In the genomic region with DNA sequence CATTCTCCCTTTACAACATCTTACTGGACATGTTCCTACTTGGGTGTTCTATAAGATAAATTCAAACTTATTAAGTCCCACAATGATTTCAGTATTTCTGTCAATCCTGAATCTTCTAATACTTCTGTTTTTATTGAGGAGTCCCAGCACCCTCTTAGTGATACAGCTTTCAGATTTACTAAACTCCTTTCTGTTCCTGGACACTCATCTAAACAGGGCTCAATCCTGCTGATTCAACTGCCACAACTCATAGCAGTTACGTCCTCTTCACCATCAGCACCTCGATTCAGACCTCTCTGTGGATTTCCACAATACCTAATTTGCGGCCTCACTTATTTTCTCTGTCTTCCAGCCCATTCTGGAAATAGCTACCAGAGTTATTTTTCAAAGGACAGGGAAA, we compare ENCODE assay signal across 26 cellular contexts.
"Had no signal": no experiment of that assay in that cellular context is flagged by ENCODE, and none has a peak within 500 bp of the region (broad histone marks: within the 10 kb centered on the region; RNA-seq: fewer than 3 reads in every experiment).

No MANE protein-coding gene starts in this region.

- DNase-seq: activated B cell treated with CpG ODN at 0.5 μM for 24 hours; activated CD4-positive, alpha-beta memory T cell treated with anti-CD3 and anti-CD28 coated beads for 36 hours; activated CD4-positive, alpha-beta T cell treated with anti-CD3 and anti-CD28 coated beads for 4 hours; activated CD4-positive, alpha-beta T cell treated with anti-CD3 and anti-CD28 coated beads, Interleukin-2, amount 10 ng/mL, durations not matched to agents 24 days and 14 days; activated CD4-positive, alpha-beta T cell treated with anti-CD3 and anti-CD28 coated beads, Interleukin-2, amount 50 U/mL, for 1 hour; activated CD4-positive, alpha-beta T cell treated with anti-CD3 and anti-CD28 coated beads, Interleukin-2, amount 50 U/mL, for 4 hours; activated CD4-positive, CD25-positive, alpha-beta regulatory T cell treated with anti-CD3 and anti-CD28 coated beads, Interleukin-2, amount 50 U/mL, for 72 hours; activated CD8-positive, alpha-beta memory T cell treated with anti-CD3 and anti-CD28 coated beads, Interleukin-2, amount 50 U/mL, for 4 hours; activated CD8-positive, alpha-beta T cell treated with anti-CD3 and anti-CD28 coated beads for 36 hours; activated gamma-delta T cell; activated naive CD4-positive, alpha-beta T cell treated with anti-CD3 and anti-CD28 coated beads, Interleukin-2, amount 10 ng/mL, durations not matched to agents 7 days and 5 days; activated naive CD4-positive, alpha-beta T cell treated with Interleukin-2 at 50 U/mL for 16 hours; activated naive CD8-positive, alpha-beta T cell treated with anti-CD3 and anti-CD28 coated beads, Interleukin-2, amount 10 ng/mL, durations not matched to agents 7 days and 5 days; activated naive CD8-positive, alpha-beta T cell treated with anti-CD3 and anti-CD28 coated beads, Interleukin-2, amount 50 U/mL, for 24 hours; activated T-cell treated with anti-CD3 and anti-CD28 coated beads for 4 hours; activated T-cell treated with anti-CD3 and anti-CD28 coated beads, Interleukin-2, amount 50 U/mL, for 1 hour; activated T-cell treated with anti-CD3 and anti-CD28 coated beads, Interleukin-2, amount 50 U/mL, for 4 hours; activated T-cell treated with anti-CD3 and anti-CD28 coated beads, Interleukin-2, amount 50 U/mL, for 72 hours; amygdala; anterior cingulate cortex; caudate nucleus; cerebellar nuclear complex; colonic mucosa; T-helper 2 cell; T-helper 9 cell had no signal

- ATAC-seq: activated CD8-positive, alpha-beta T cell treated with anti-CD3 and anti-CD28 coated beads for 36 hours; activated naive CD8-positive, alpha-beta T cell treated with anti-CD3 and anti-CD28 coated beads, Interleukin-2, amount 50 U/mL, for 24 hours; activated T-cell treated with anti-CD3 and anti-CD28 coated beads, Interleukin-2, amount 50 U/mL, for 4 hours; activated T-cell treated with anti-CD3 and anti-CD28 coated beads, Interleukin-2, amount 50 U/mL, for 72 hours; activated T-helper 17 cell treated with anti-CD3 and anti-CD28 coated beads, Interleukin-2, amount 50 U/mL, for 72 hours had no signal
